In the genomic region with DNA sequence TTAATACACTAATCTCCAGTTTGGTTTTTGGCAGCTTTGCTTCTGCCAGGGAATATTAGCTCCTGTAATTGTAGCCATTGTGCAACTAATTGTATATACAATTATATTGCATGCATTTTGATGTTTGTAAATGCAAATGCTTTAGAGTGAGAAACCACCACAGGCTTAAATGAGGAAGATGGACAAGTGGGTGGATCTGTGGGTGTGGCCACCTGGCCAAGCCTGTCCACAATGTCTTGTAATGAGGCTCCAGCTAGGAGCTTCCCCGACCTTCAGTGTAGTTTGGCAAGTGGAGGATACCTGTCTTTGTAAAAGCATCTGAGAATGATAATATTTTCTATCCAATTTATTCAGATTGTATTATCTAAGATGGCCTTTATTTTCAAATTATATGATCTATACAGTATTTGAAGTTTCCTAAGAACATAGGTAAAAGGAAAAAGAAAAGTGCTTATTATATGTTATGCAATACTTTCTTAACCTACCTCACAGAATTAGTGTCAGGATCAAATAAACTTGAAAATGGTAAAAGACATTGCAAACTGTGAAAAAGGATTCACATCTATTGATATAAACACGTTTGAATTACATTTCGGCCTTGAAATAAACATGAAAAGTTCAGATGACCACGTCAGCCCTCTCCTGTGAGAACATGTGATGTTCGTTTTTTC, we compare ENCODE assay signal across 24 cellular contexts. TPM values are rescaled to one million over a fixed set of nuclear protein-coding genes. Genes with fewer than 3 reads are reported as not detected.
A peak's percentile ranks its signal among the peaks of the same experiment; 100 is the strongest.
DNase-seq lines count a peak whose midpoint lies in the region; ATAC-seq, FAIRE-seq and TF ChIP-seq lines count a peak whose summit lies in the region.
"Had no signal": no experiment of that assay in that cellular context is flagged by ENCODE, and none has a peak within 500 bp of the region (broad histone marks: within the 10 kb centered on the region; RNA-seq: fewer than 3 reads in every experiment).

No MANE protein-coding gene starts in this region.

- POLR2A ChIA-PET in K562 (lab: Yijun Ruan, JAX), result interaction anchor here (0.7 to 1.6 kb wide), 2 partner anchors 10 to 20 kb away, joined by 3 to 4 read pairs; no protein-coding TSS in a partner anchor

- no peak overlapping the region for H3K4me2 ChIP-seq in K562 (ENCODE audit: insufficient read depth, low read length)

- H3K9ac ChIP-seq in K562 (ENCODE audit: insufficient read depth in 1 of 2, low read depth in 2 of 2, low read length in 2 of 2), result no peak overlapping the region

- DNase-seq in NCI-H1436 (lab: John Stamatoyannopoulos, UW), result peak; percentile 17
- DNase-seq in NCI-H1436 treated with DMSO at 0.1 percent for 48 hours (lab: John Stamatoyannopoulos, UW), result no peak
- peak; percentile 62 for DNase-seq in NB4 (ENCODE audit: low read depth)
- peak in 1 of 4 experiments; percentile 49 for DNase-seq in K562 (ENCODE audit: extremely low read depth in 1 of 4, low spot score in 3 of 4)
- no peak for DNase-seq in NCI-H226
- no peak for DNase-seq in hepatic stellate cell (ENCODE audit: low spot score)
- no peak for DNase-seq in stimulated activated CD4-positive, alpha-beta T cell treated with anti-CD3 and anti-CD28 coated beads, Interleukin-4, amount 100 ng/mL, for 24 hours
- DNase-seq: activated CD4-positive, alpha-beta memory T cell treated with anti-CD3 and anti-CD28 coated beads, Interleukin-2, amount 10 ng/mL, durations not matched to agents 7 days and 5 days; activated CD4-positive, CD25-positive, alpha-beta regulatory T cell; adrenal gland; CD8-positive, alpha-beta T cell; effector memory CD4-positive, alpha-beta T cell; esophagus squamous epithelium; gastrocnemius medialis; islet precursor cell; KG1; NCI-H1092; NCI-H524; sigmoid colon; SJCRH30; stimulated activated CD4-positive, alpha-beta T cell treated with anti-CD3 and anti-CD28 coated beads, Interleukin-15, amount 100 ng/mL, for 24 hours; stimulated activated CD8-positive, alpha-beta memory T cell treated with anti-CD3 and anti-CD28 coated beads, Interleukin-4, amount 100 ng/mL, for 48 hours had no signal

- H3K4me3 ChIP-seq in NB4 (ENCODE audit: low read depth, low read length) (no peak overlapping the region), K562 (no peak overlapping the region)
- H3K4me3 ChIP-seq: adrenal gland, esophagus squamous epithelium, gastrocnemius medialis, sigmoid colon, SJCRH30 had no signal

- intact Hi-C loops in K562 (cut with micrococcal nuclease), result no loop called here

- in situ Hi-C loops in K562 (cut with MboI), result no loop called here

- H4K20me1 ChIP-seq in K562 (replicated peaks; ENCODE audit: control insufficient read depth, insufficient read depth, low read length), result no peaks in the 10 kb centered on the region

- peaks cover 0 to 7% of the 10 kb centered on the region in 2 experiments; a peak in 2 of 5 replicates for H3K4me1 ChIP-seq in K562 (replicated peaks in 1 of 2; ENCODE audit: control insufficient read depth in 2 of 2, insufficient read depth in 2 of 2, low read length in 2 of 2)
- H3K4me1 ChIP-seq: adrenal gland, esophagus squamous epithelium, gastrocnemius medialis, sigmoid colon, SJCRH30 had no signal

- BruUV-seq in K562 (replicated peaks; lab: Mats Ljungman, UMichigan), result no TSS peak

- no peak overlapping the region for H3K27ac ChIP-seq in K562 (ENCODE audit: extremely low read depth, low read depth, low read length)
- H3K27ac ChIP-seq: 22Rv1, adrenal gland, esophagus squamous epithelium, gastrocnemius medialis, sigmoid colon, SJCRH30 had no signal

- H3K27me3 ChIP-seq in K562 (ENCODE audit: control insufficient read depth in 2 of 2, insufficient read depth in 2 of 2, low read length in 2 of 2), result peaks cover 2 to 5% of the 10 kb centered on the region in 2 experiments; a peak in 1 of 5 replicates
- H3K27me3 ChIP-seq: adrenal gland, esophagus squamous epithelium, gastrocnemius medialis, sigmoid colon had no signal

- CTCF ChIA-PET in K562 (lab: Yijun Ruan, JAX; ENCODE audit: low intra/inter-chr PET ratio), result no interaction called here

- 20% methylated on average over 5 of the region's 5 CpGs for WGBS in K562 (ENCODE audit: insufficient coverage, low coverage, missing lambda C conversion rate)

- FAIRE-seq in K562 (lab: Jason Lieb, UNC), result peak; percentile 67

- TF ChIP-seq CTCF in NB4 (IDR thresholded peaks at IDR 0.05; ENCODE audit: low read depth, low read length), result no peak
- TF ChIP-seq CTCF in K562 (IDR thresholded peaks at IDR 0.05 in 2 of 3, conservative IDR thresholded peaks at IDR 0.05 in 1 of 3; ENCODE audit: insufficient read depth in 2 of 3, low read depth in 1 of 3, low read length in 3 of 3), result no peak

- no peak for TF ChIP-seq EP300 in K562 (IDR thresholded peaks at IDR 0.05; ENCODE audit: low read length)

- no peaks in the 10 kb centered on the region for H3K9me1 ChIP-seq in K562 (ENCODE audit: control insufficient read depth, insufficient read depth, low read length)

- no peak overlapping the region for H2AFZ ChIP-seq in K562 (ENCODE audit: low read depth, low read length)

- no peak for TF ChIP-seq POLR2A in NB4 (IDR thresholded peaks at IDR 0.05; ENCODE audit: extremely low read depth, insufficient read length)
- TF ChIP-seq POLR2A in K562 (conservative IDR thresholded peaks at IDR 0.05), result no peak

- H3K9me3 ChIP-seq in K562 (replicated peaks; ENCODE audit: control insufficient read depth, insufficient read depth, low read depth, low read length), result no peaks in the 10 kb centered on the region
- H3K9me3 ChIP-seq: adrenal gland, esophagus squamous epithelium, gastrocnemius medialis, sigmoid colon, SJCRH30 had no signal

- no peaks in the 10 kb centered on the region for H3K36me3 ChIP-seq in K562 (ENCODE audit: control insufficient read depth, insufficient read depth, low read length)
- H3K36me3 ChIP-seq: adrenal gland, esophagus squamous epithelium, gastrocnemius medialis, sigmoid colon, SJCRH30 had no signal

- ATAC-seq in HG02642 (IDR thresholded peaks at IDR 0.05; ENCODE audit: poor library complexity, unreplicated experiment), result peak; percentile 55
- ATAC-seq in K562, result peak; percentile 85
- ATAC-seq: CD8-positive, alpha-beta T cell; gastrocnemius medialis had no signal

- H3K79me2 ChIP-seq in K562 (ENCODE audit: control insufficient read depth, insufficient read depth, low read length), result no peaks in the 10 kb centered on the region

- no peak for TF ChIP-seq RAD21 in K562 (CRISPR knock-in tag; conservative IDR thresholded peaks at IDR 0.05 in 1 of 2, IDR thresholded peaks at IDR 0.05 in 1 of 2)

TF ChIP-seq in K562, 482 proteins besides CTCF, POLR2A, EP300 and RAD21:
- no peak for TF ChIP-seq ERF (CRISPR knock-in tag; IDR thresholded peaks at IDR 0.05)
- no peak for TF ChIP-seq CEBPG (CRISPR knock-in tag; IDR thresholded peaks at IDR 0.05)
- peak; percentile 57 to 69; a peak in 3 of 4 replicates for TF ChIP-seq CEBPG (tag; conservative IDR thresholded peaks at IDR 0.05 in 1 of 2, IDR thresholded peaks at IDR 0.05 in 1 of 2)
- TF ChIP-seq, protein P1, sequence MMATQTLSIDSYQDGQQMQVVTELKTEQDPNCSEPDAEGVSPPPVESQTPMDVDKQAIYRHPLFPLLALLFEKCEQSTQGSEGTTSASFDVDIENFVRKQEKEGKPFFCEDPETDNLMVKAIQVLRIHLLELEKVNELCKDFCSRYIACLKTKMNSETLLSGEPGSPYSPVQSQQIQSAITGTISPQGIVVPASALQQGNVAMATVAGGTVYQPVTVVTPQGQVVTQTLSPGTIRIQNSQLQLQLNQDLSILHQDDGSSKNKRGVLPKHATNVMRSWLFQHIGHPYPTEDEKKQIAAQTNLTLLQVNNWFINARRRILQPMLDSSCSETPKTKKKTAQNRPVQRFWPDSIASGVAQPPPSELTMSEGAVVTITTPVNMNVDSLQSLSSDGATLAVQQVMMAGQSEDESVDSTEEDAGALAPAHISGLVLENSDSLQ (IDR thresholded peaks at IDR 0.05), result peak; percentile 66
- TF ChIP-seq SPI1 (IDR thresholded peaks at IDR 0.05; ENCODE audit: borderline replicate concordance, low read depth, low read length), result 0 out of 2 replicates have a peak, but pooled peaks have one; percentile 28
- no peak for TF ChIP-seq HDAC1 (IDR thresholded peaks at IDR 0.05)
- 0 out of 2 replicates have a peak, but pooled peaks have one; percentile 16 for TF ChIP-seq KLF13 (tag; IDR thresholded peaks at IDR 0.05; ENCODE audit: borderline replicate concordance, low read depth)
- peak; percentile 84 for TF ChIP-seq CEBPB (tag; IDR thresholded peaks at IDR 0.05)
- TF ChIP-seq ZNF76 (CRISPR knock-in tag; IDR thresholded peaks at IDR 0.05; ENCODE audit: borderline replicate concordance), result no peak
- no peak for TF ChIP-seq RUNX1 (IDR thresholded peaks at IDR 0.05; ENCODE audit: low read depth)
- no peak for TF ChIP-seq RBFOX2 (IDR thresholded peaks at IDR 0.05; ENCODE audit: low read depth, low read length)
- TF ChIP-seq ZNF780A (CRISPR knock-in tag; IDR thresholded peaks at IDR 0.05), result no peak
TF ChIP-seq in K562: peak in this region for 5.

RNA-seq across cellular contexts. Expression of gene ARID1B, which starts 49.3 kb away (rescaled TPM):
- 166 and 348 TPM in 2 replicates for total RNA-seq in K562 (2011; cell fraction: chromatin; rRNA removed; ENCODE audit: low replicate concordance)
- 89.6 and 106 TPM in 2 replicates for total RNA-seq in K562 (2011; cell fraction: nucleolus; rRNA removed)
- total RNA-seq in K562 (2011; cell fraction: nucleoplasm; rRNA removed), result 226 and 418 TPM in 2 replicates
- 19.3 and 21.3 TPM in 2 replicates for total RNA-seq in K562 (2014; rRNA removed)
- 32.9 and 37.6 TPM in 2 replicates for total RNA-seq in K562 (2014; rRNA removed; fragmentation: Illumina TruSeq; extraction: Trizol)
- total RNA-seq in K562 (2015; rRNA removed; fragmentation: Illumina TruSeq; extraction: Trizol), result 33.7 and 34.3 TPM in 2 replicates
- total RNA-seq in K562 (2021), result 48.6 and 50.5 TPM in 2 replicates
- polyA plus RNA-seq in K562 (2011; rRNA removed), result 20.5 and 20.7 TPM in 2 replicates
- polyA plus RNA-seq in K562 (2011; cell fraction: cytosol; rRNA removed), result 16.9 and 20.5 TPM in 2 replicates
- polyA plus RNA-seq in K562 (2011; cell fraction: nucleus; rRNA removed), result 46.8 and 68.6 TPM in 2 replicates
- 25.9 and 27.1 TPM in 2 replicates for polyA plus RNA-seq in K562 (2012)
- 26.2 and 30.1 TPM in 2 replicates for polyA plus RNA-seq in K562 (2014; fragmentation: Illumina TruSeq; extraction: Trizol)
- 10 to 100 TPM; 12.5 to 25.8 TPM for polyA plus RNA-seq in K562 (2014; fragmentation: Nextera tagmentation; extraction: Ambion mirVana)
- polyA plus RNA-seq in K562 (2014; rRNA removed), result 21.8 and 22.3 TPM in 2 replicates
- 81.8 and 86.3 TPM in 2 replicates for polyA minus RNA-seq in K562 (2011; rRNA and poly(A)+ RNA removed)
- polyA minus RNA-seq in K562 (2011; cell fraction: cytosol; rRNA and poly(A)+ RNA removed), result 64.9 and 82.5 TPM in 2 replicates
- 157 and 175 TPM in 2 replicates for polyA minus RNA-seq in K562 (2011; cell fraction: nucleus; rRNA and poly(A)+ RNA removed)

Comparison
In these comparisons a context has a peak if more than half of its experiments do, and no peak if none do; other contexts are left out.
1. DNase-seq: peak in NCI-H1436 (single experiment) and NB4 (single experiment); none in NCI-H1436 treated with DMSO at 0.1 percent for 48 hours (single experiment), NCI-H226 (single experiment), hepatic stellate cell (single experiment) and stimulated activated CD4-positive, alpha-beta T cell treated with anti-CD3 and anti-CD28 coated beads, Interleukin-4, amount 100 ng/mL, for 24 hours (single experiment).